8 cellular contexts compared by ENCODE assay signal in genomic region chr6:36594029-36594815, GRCh38. TPM values are rescaled to one million over a fixed set of nuclear protein-coding genes. Genes with fewer than 3 reads are reported as not detected.
DNase-seq lines count a peak whose midpoint lies in the region; ATAC-seq and TF ChIP-seq lines count a peak whose summit lies in the region.

SRSF3 (plus strand) TSS chr6:36594362; CDS start chr6:36596763, 2,401 bp downstream.

- no peaks in the 10 kb centered on the region for H3K27me3 ChIP-seq in heart right ventricle
- H3K27me3 ChIP-seq in upper lobe of right lung = no peaks in the 10 kb centered on the region

- no peaks in the 10 kb centered on the region for H3K9me3 ChIP-seq in heart right ventricle
- no peaks in the 10 kb centered on the region for H3K9me3 ChIP-seq in upper lobe of right lung

- in situ Hi-C loops in GM13977 (cut with MboI; ENCODE audit: low pct_unique_long_range_greater_than_20kb, low sequenced_read_pairs, unreplicated experiment) = loop anchor here (10.0 kb wide), 1 partner anchor 159 kb away; no protein-coding TSS in a partner anchor

- peak within 1 kb of the TSS; percentile 48 to 89 (median 73) for H3K4me3 ChIP-seq in heart right ventricle
- H3K4me3 ChIP-seq in upper lobe of right lung = peak within 1 kb of the TSS; percentile 99

- peak; percentile 37 for TF ChIP-seq CTCF in GM13977 (IDR thresholded peaks at IDR 0.05; ENCODE audit: extremely low read depth, insufficient read depth, missing control alignments)
- peak; percentile 36 to 81 (median 62) for TF ChIP-seq CTCF in heart right ventricle (IDR thresholded peaks at IDR 0.05)
- TF ChIP-seq CTCF in upper lobe of right lung (IDR thresholded peaks at IDR 0.05) = peak; percentile 52

- WGBS in heart right ventricle, 2 donors = 0% methylated on average over 58 of the region's 58 CpGs

- H3K36me3 ChIP-seq in heart right ventricle (peaks cover 0 to 28% (median 22%) of the 10 kb centered on the region in 9 donors), upper lobe of right lung (peaks cover 28% of the 10 kb centered on the region)

- DNase-seq in GM13977 (ENCODE audit: low spot score) (peak; percentile 93), NCI-H146 treated with DMSO at 0.1 percent for 48 hours (lab: John Stamatoyannopoulos, UW; ENCODE audit: unreplicated experiment) (peak; percentile 96), amniotic epithelial cell (ENCODE audit: low read depth) (peak; percentile 97), heart right ventricle (peak; percentile 96 to 97), posterior vena cava (ENCODE audit: low spot score) (peak; percentile 99), upper lobe of right lung (peak; percentile 98)

- H3K27ac ChIP-seq in heart right ventricle (peak within 1 kb of the TSS; percentile 89 to 99 (median 98)), upper lobe of right lung (peak within 1 kb of the TSS; percentile 100)

- H3K4me1 ChIP-seq in heart right ventricle (peaks cover 13 to 44% (median 37%) of the 10 kb centered on the region in 9 donors), upper lobe of right lung (peaks cover 23% of the 10 kb centered on the region)

- intact Hi-C loops in T-helper 1 cell treated with Interleukin-12 subunit alpha and Interleukin-12 subunit beta and Interleukin-4 antibody, amounts not matched to agents 30 ng/mL and 1 ng/mL, for 36 hours (cut with micrococcal nuclease) = loop anchor here (1.0 to 10.0 kb wide), 9 partner anchors 47 to 1103 kb away; partner anchors contain the start of genes CMTR1, KCTD20, MAPK14 and MDGA1
- intact Hi-C loops in heart right ventricle (cut with DNase I) (loop anchor here in 9 of 10 donors (1.0 to 10.0 kb wide), 9 partner anchors 47 to 172 kb away; partner anchors contain the start of genes STK38 (in 8 of the 9), KCTD20 (in 3 of the 9) and PXT1 (in 3 of the 9)), posterior vena cava (cut with DNase I) (no loop called here), upper lobe of right lung (cut with DNase I) (no loop called here)

- ATAC-seq in HG02884 (IDR thresholded peaks at IDR 0.05; ENCODE audit: unreplicated experiment) = peak; percentile 90
- peak; percentile 97 to 98 (median 98) for ATAC-seq in heart right ventricle
- peak; percentile 99 for ATAC-seq in upper lobe of right lung

RNA-seq across cellular contexts. Expression of gene SRSF3, which starts in this region (rescaled TPM):
- total RNA-seq in T-helper 1 cell treated with Interleukin-12 subunit alpha and Interleukin-12 subunit beta and Interleukin-4 antibody, amounts not matched to agents 30 ng/mL and 1 ng/mL, for 36 hours = 393 and 412 TPM in 2 replicates
- total RNA-seq in heart right ventricle (100 to 1,000 TPM; 105 to 196 (median 131) TPM), posterior vena cava (100 to 1,000 TPM; 170 to 190 TPM), upper lobe of right lung (169 TPM)
- polyA plus RNA-seq in heart right ventricle = 100 to 1,000 TPM; 122 to 175 TPM

Comparison
In these comparisons a context has a peak if more than half of its experiments do, and no peak if none do; other contexts are left out.
1. Peak in every context shown above with its lines: DNase-seq, ATAC-seq, H3K4me3 ChIP-seq and H3K27ac ChIP-seq.
2. intact Hi-C loops: an anchor here in T-helper 1 cell treated with Interleukin-12 subunit alpha and Interleukin-12 subunit beta and Interleukin-4 antibody, amounts not matched to agents 30 ng/mL and 1 ng/mL, for 36 hours (1.0 to 10.0 kb wide) and heart right ventricle (1.0 to 10.0 kb wide); none called in posterior vena cava and upper lobe of right lung.